26 cellular contexts compared by ENCODE assay signal in genomic region chr12:120763250-120763649, GRCh38. TPM values are rescaled to one million over a fixed set of nuclear protein-coding genes. Genes with fewer than 3 reads are reported as not detected.
DNase-seq lines count a peak whose midpoint lies in the region; ATAC-seq and TF ChIP-seq lines count a peak whose summit lies in the region.
"Had no signal": no experiment of that assay in that cellular context is flagged by ENCODE, and none has a peak within 500 bp of the region (broad histone marks: within the 10 kb centered on the region; RNA-seq: fewer than 3 reads in every experiment).

No MANE protein-coding gene starts in this region.

- no peak for ATAC-seq in heart right ventricle
- ATAC-seq in body of pancreas: no peak
- ATAC-seq: left colon, right cardiac atrium, SK-N-SH treated with all-trans-retinoic acid at 6 μM for 48 hours had no signal

- H2AK5ac ChIP-seq in trophoblast cell (ENCODE audit: low read length): no peak overlapping the region

- peaks cover 23% of the 10 kb centered on the region for H3K4me1 ChIP-seq in left ventricle myocardium inferior
- peaks cover 0 to 19% (median 14%) of the 10 kb centered on the region in 9 donors for H3K4me1 ChIP-seq in heart right ventricle
- peaks cover 28 to 37% of the 10 kb centered on the region in 2 experiments for H3K4me1 ChIP-seq in trophoblast cell (ENCODE audit: control insufficient read depth in 1 of 2, insufficient read depth in 2 of 2, low read length in 2 of 2)
- H3K4me1 ChIP-seq in body of pancreas: no peaks in the 10 kb centered on the region
- H3K4me1 ChIP-seq: neural progenitor cell had no signal

- no peak overlapping the region for H3K18ac ChIP-seq in trophoblast cell (ENCODE audit: low read length)

- TF ChIP-seq CTCF in left ventricle myocardium inferior (IDR thresholded peaks at IDR 0.05; ENCODE audit: borderline replicate concordance) (no peak), heart right ventricle (IDR thresholded peaks at IDR 0.05) (no peak), body of pancreas (IDR thresholded peaks at IDR 0.05) (no peak)

- H4K91ac ChIP-seq in trophoblast cell (ENCODE audit: low read depth, low read length): no peak overlapping the region

- H4K12ac ChIP-seq in trophoblast cell (ENCODE audit: low read depth, low read length): no peak overlapping the region

- H2BK120ac ChIP-seq in trophoblast cell (ENCODE audit: insufficient read depth, low read length, poor library complexity): no peak overlapping the region

- H3K4me3 ChIP-seq in left ventricle myocardium inferior (no peak overlapping the region), heart right ventricle (no peak overlapping the region), trophoblast cell (ENCODE audit: low read depth, low read length) (no peak overlapping the region), body of pancreas (no peak overlapping the region)
- H3K4me3 ChIP-seq: BLaER1, neural progenitor cell, PC-9, spleen, tibial nerve had no signal

- TF ChIP-seq POLR2A in body of pancreas (IDR thresholded peaks at IDR 0.05): no peak

- H3K4ac ChIP-seq in trophoblast cell (ENCODE audit: low read depth, low read length): no peak overlapping the region

- H3K27ac ChIP-seq in left ventricle myocardium inferior (replicated peaks): peak overlapping the region; percentile 23
- peak overlapping the region in 2 of 10 donors; percentile 81 to 85 for H3K27ac ChIP-seq in heart right ventricle
- no peak overlapping the region for H3K27ac ChIP-seq in trophoblast cell (ENCODE audit: low read depth, low read length)
- H3K27ac ChIP-seq in body of pancreas: no peak overlapping the region
- H3K27ac ChIP-seq: BLaER1, HL-60, neural progenitor cell, PC-9 had no signal

- DNase-seq in left ventricle myocardium inferior: no peak
- DNase-seq in heart right ventricle: no peak
- peak; percentile 49 for DNase-seq in islet precursor cell
- no peak for DNase-seq in trophoblast cell
- DNase-seq in NCI-H2107 (lab: John Stamatoyannopoulos, UW): no peak
- DNase-seq in NCI-H146 treated with DMSO at 0.1 percent for 48 hours (lab: John Stamatoyannopoulos, UW; ENCODE audit: unreplicated experiment): no peak
- DNase-seq in body of pancreas: no peak
- DNase-seq: activated CD4-positive, alpha-beta memory T cell treated with anti-CD3 and anti-CD28 coated beads, Interleukin-2, amount 10 ng/mL, durations not matched to agents 7 days and 5 days; activated effector memory CD4-positive, alpha-beta T cell treated with Interleukin-2 at 50 U/mL for 16 hours; DMS153; hypothalamus; KBM-7; left colon; NCI-H1092 treated with DMSO at 0.1 percent for 48 hours; NCI-H2029; NCI-H526; PC-9; posterior cingulate gyrus; right cardiac atrium; spleen; stimulated activated CD8-positive, alpha-beta memory T cell treated with anti-CD3 and anti-CD28 coated beads, Interleukin-4, amount 100 ng/mL, for 48 hours had no signal

- H3K36me3 ChIP-seq in left ventricle myocardium inferior (peaks cover 62% of the 10 kb centered on the region), heart right ventricle (peaks cover 0 to 86% (median 22%) of the 10 kb centered on the region in 9 donors), trophoblast cell (ENCODE audit: control insufficient read depth in 1 of 2, insufficient read depth in 2 of 2, low read length in 2 of 2) (peaks cover 27 to 31% of the 10 kb centered on the region in 2 experiments), body of pancreas (replicated peaks in 1 of 2; ENCODE audit: insufficient read depth in 1 of 2, low read depth in 2 of 2) (peaks cover 9 to 32% of the 10 kb centered on the region in 2 donors)
- H3K36me3 ChIP-seq: neural progenitor cell had no signal

- peaks cover 1% of the 10 kb centered on the region for H3K79me2 ChIP-seq in trophoblast cell (ENCODE audit: control insufficient read depth, insufficient read depth, low read length, poor library complexity)

- peaks cover 8% of the 10 kb centered on the region for H3K79me1 ChIP-seq in trophoblast cell (ENCODE audit: low read length)

- H4K8ac ChIP-seq in trophoblast cell (ENCODE audit: low read depth, low read length): no peak overlapping the region

- H3K23ac ChIP-seq in trophoblast cell (ENCODE audit: low read length): no peak overlapping the region

- no peaks in the 10 kb centered on the region for H3K9me3 ChIP-seq in left ventricle myocardium inferior (replicated peaks)
- H3K9me3 ChIP-seq in heart right ventricle: no peaks in the 10 kb centered on the region
- peaks cover 2% of the 10 kb centered on the region for H3K9me3 ChIP-seq in trophoblast cell (ENCODE audit: insufficient read depth, low read depth, low read length)
- H3K9me3 ChIP-seq in body of pancreas: no peaks in the 10 kb centered on the region
- H3K9me3 ChIP-seq: BLaER1, spleen, tibial nerve had no signal

- no peak overlapping the region for H2AFZ ChIP-seq in trophoblast cell (ENCODE audit: insufficient read depth, low read length, poor library complexity)
- H2AFZ ChIP-seq: neural progenitor cell, PC-9 had no signal

- intact Hi-C loops in left ventricle myocardium inferior (cut with micrococcal nuclease) (no loop called here), heart right ventricle (cut with DNase I) (no loop called here), body of pancreas (cut with DNase I) (no loop called here)

- peak overlapping the region; percentile 11 for H2BK12ac ChIP-seq in trophoblast cell (ENCODE audit: low read length)

- whole genome bisulfite sequencing in heart right ventricle, 2 donors: 73 to 78% methylated on average over 3 of the region's 3 CpGs
- WGBS in trophoblast cell (ENCODE audit: extremely low coverage, insufficient coverage, insufficient read length): no CpG with 5 or more reads among the region's 3 CpGs
- WGBS in body of pancreas, 2 donors: 63 to 64% methylated on average over 2 to 3 of the region's 3 CpGs

- H2BK5ac ChIP-seq in trophoblast cell (ENCODE audit: low read depth, low read length, poor library complexity): no peak overlapping the region

- no peaks in the 10 kb centered on the region for H3K27me3 ChIP-seq in left ventricle myocardium inferior (ENCODE audit: low read depth)
- H3K27me3 ChIP-seq in heart right ventricle: no peaks in the 10 kb centered on the region
- no peaks in the 10 kb centered on the region for H3K27me3 ChIP-seq in trophoblast cell (ENCODE audit: insufficient read depth, low read length)
- H3K27me3 ChIP-seq in body of pancreas: no peaks in the 10 kb centered on the region
- H3K27me3 ChIP-seq: neural progenitor cell, spleen, tibial nerve had no signal

- no peak overlapping the region for H3K4me2 ChIP-seq in trophoblast cell (ENCODE audit: low read length)
- H3K4me2 ChIP-seq: BLaER1, neural progenitor cell, PC-9 had no signal

- no peak overlapping the region for H3K14ac ChIP-seq in trophoblast cell (ENCODE audit: low read length)

- H3K9ac ChIP-seq in trophoblast cell (ENCODE audit: low read length): no peak overlapping the region
- H3K9ac ChIP-seq: BLaER1, neural progenitor cell had no signal

RNA-seq across cellular contexts. Expression of gene ACADS, which starts 37.6 kb away (rescaled TPM):
- total RNA-seq in left ventricle myocardium inferior: 93.8 TPM
- total RNA-seq in heart right ventricle: 100 to 1,000 TPM in 1 of 10 donors, 10 to 100 TPM in 9; 67.0 to 119 (median 77.9) TPM
- 10 to 100 TPM; 64.4 to 69.0 TPM for polyA plus RNA-seq in heart right ventricle
- polyA plus RNA-seq in trophoblast cell (2013): 4.4 and 4.6 TPM in 2 replicates
- 10 to 100 TPM; 33.5 to 55.0 TPM for total RNA-seq in body of pancreas

RNA-seq across cellular contexts. Expression of gene UNC119B, which starts 53.0 kb away (rescaled TPM):
- total RNA-seq in left ventricle myocardium inferior (11.5 TPM), heart right ventricle (10 to 100 TPM in 5 of 10 donors, 1 to 10 TPM in 5; 5.9 to 15.4 (median 9.6) TPM), body of pancreas (10 to 100 TPM in 1 of 2 donors, 1 to 10 TPM in 1; 8.6 to 23.6 TPM)
- polyA plus RNA-seq in heart right ventricle: 1 to 10 TPM; 5.0 to 9.5 TPM
- polyA plus RNA-seq in trophoblast cell (2013): 14.7 and 15.2 TPM in 2 replicates
